ENCODE assay signal across 2 cellular contexts in the genomic region with DNA sequence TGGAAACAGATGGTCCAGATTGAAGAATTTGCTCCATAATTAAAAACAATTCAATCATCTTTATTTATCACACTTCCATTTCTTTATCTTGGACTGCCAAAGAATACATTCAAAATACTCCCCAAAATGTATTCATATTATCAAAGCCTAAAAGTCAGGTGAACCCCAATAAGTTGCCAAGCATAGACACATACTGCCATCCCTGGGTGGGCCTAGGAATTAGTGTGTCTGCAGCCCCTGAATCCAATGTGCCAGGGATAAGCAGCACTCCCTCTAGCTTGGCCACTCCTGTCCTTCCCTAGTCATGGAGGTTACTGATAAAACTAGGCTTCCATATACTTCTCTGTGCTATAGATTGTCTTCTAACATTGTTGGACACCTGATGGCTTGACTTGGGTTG.
TF ChIP-seq lines count a peak whose summit lies in the region.

No MANE protein-coding gene starts in this region.

TF ChIP-seq in liver, 16 proteins besides CTCF, POLR2A, EP300 and RAD21 (continued from another document):
- TF ChIP-seq ZBTB33 (IDR thresholded peaks at IDR 0.05) (no peak), FOXA2 (IDR thresholded peaks at IDR 0.05) (no peak), REST (IDR thresholded peaks at IDR 0.05) (no peak), GABPA (IDR thresholded peaks at IDR 0.05 in 1 of 2, conservative IDR thresholded peaks at IDR 0.05 in 1 of 2) (no peak), JUND (IDR thresholded peaks at IDR 0.05) (no peak), RXRA (IDR thresholded peaks at IDR 0.05) (no peak), NR2F2 (IDR thresholded peaks at IDR 0.05) (no peak), MAX (IDR thresholded peaks at IDR 0.05) (no peak), EGR1 (IDR thresholded peaks at IDR 0.05; ENCODE audit: low read depth in 2 of 2) (no peak), HNF4G (IDR thresholded peaks at IDR 0.05) (no peak), TAF1 (conservative IDR thresholded peaks at IDR 0.05) (no peak), SP1 (IDR thresholded peaks at IDR 0.05) (no peak), FOXA1 (IDR thresholded peaks at IDR 0.05) (no peak), ATF3 (IDR thresholded peaks at IDR 0.05) (no peak)

TF ChIP-seq in HepG2, 621 proteins besides CTCF, POLR2A, EP300 and RAD21 (continued from another document):
- TF ChIP-seq JUNB (CRISPR knock-in tag; IDR thresholded peaks at IDR 0.05; ENCODE audit: borderline replicate concordance) (no peak), ERF (CRISPR knock-in tag; IDR thresholded peaks at IDR 0.05) (no peak), ZMAT5 (CRISPR knock-in tag; IDR thresholded peaks at IDR 0.05; ENCODE audit: borderline replicate concordance, low read depth) (no peak), ZNF251 (CRISPR knock-in tag; IDR thresholded peaks at IDR 0.05) (no peak), NAIF1 (CRISPR knock-in tag; IDR thresholded peaks at IDR 0.05; ENCODE audit: borderline replicate concordance) (no peak), ZNF10 (CRISPR knock-in tag; IDR thresholded peaks at IDR 0.05; ENCODE audit: borderline replicate concordance, low read depth) (no peak), MIXL1 (CRISPR knock-in tag; IDR thresholded peaks at IDR 0.05) (no peak), HIC2 (CRISPR knock-in tag; IDR thresholded peaks at IDR 0.05; ENCODE audit: low read depth) (no peak), ZNF782 (CRISPR knock-in tag; IDR thresholded peaks at IDR 0.05; ENCODE audit: borderline replicate concordance) (no peak), MBNL3 (CRISPR knock-in tag; conservative IDR thresholded peaks at IDR 0.05) (no peak), ZXDC (CRISPR knock-in tag; IDR thresholded peaks at IDR 0.05) (no peak), NFIC (IDR thresholded peaks at IDR 0.05; ENCODE audit: low read length) (no peak), KAT8 (CRISPR knock-in tag; IDR thresholded peaks at IDR 0.05) (no peak), ZBTB1 (CRISPR knock-in tag; IDR thresholded peaks at IDR 0.05; ENCODE audit: borderline replicate concordance) (no peak), ZNF562 (CRISPR knock-in tag; IDR thresholded peaks at IDR 0.05; ENCODE audit: borderline replicate concordance) (no peak), PCBP1 (IDR thresholded peaks at IDR 0.05; ENCODE audit: borderline replicate concordance, low read depth, low read length) (no peak), HDAC6 (IDR thresholded peaks at IDR 0.05; ENCODE audit: low read depth, low read length) (no peak), ZNF563 (CRISPR knock-in tag; IDR thresholded peaks at IDR 0.05) (no peak)
- TF ChIP-seq, protein P1, sequence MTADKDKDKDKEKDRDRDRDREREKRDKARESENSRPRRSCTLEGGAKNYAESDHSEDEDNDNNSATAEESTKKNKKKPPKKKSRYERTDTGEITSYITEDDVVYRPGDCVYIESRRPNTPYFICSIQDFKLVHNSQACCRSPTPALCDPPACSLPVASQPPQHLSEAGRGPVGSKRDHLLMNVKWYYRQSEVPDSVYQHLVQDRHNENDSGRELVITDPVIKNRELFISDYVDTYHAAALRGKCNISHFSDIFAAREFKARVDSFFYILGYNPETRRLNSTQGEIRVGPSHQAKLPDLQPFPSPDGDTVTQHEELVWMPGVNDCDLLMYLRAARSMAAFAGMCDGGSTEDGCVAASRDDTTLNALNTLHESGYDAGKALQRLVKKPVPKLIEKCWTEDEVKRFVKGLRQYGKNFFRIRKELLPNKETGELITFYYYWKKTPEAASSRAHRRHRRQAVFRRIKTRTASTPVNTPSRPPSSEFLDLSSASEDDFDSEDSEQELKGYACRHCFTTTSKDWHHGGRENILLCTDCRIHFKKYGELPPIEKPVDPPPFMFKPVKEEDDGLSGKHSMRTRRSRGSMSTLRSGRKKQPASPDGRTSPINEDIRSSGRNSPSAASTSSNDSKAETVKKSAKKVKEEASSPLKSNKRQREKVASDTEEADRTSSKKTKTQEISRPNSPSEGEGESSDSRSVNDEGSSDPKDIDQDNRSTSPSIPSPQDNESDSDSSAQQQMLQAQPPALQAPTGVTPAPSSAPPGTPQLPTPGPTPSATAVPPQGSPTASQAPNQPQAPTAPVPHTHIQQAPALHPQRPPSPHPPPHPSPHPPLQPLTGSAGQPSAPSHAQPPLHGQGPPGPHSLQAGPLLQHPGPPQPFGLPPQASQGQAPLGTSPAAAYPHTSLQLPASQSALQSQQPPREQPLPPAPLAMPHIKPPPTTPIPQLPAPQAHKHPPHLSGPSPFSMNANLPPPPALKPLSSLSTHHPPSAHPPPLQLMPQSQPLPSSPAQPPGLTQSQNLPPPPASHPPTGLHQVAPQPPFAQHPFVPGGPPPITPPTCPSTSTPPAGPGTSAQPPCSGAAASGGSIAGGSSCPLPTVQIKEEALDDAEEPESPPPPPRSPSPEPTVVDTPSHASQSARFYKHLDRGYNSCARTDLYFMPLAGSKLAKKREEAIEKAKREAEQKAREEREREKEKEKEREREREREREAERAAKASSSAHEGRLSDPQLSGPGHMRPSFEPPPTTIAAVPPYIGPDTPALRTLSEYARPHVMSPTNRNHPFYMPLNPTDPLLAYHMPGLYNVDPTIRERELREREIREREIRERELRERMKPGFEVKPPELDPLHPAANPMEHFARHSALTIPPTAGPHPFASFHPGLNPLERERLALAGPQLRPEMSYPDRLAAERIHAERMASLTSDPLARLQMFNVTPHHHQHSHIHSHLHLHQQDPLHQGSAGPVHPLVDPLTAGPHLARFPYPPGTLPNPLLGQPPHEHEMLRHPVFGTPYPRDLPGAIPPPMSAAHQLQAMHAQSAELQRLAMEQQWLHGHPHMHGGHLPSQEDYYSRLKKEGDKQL (CRISPR knock-in tag; IDR thresholded peaks at IDR 0.05; ENCODE audit: low read depth): no peak
